Comparison of ENCODE assay signal across 15 cellular contexts in the genomic region with DNA sequence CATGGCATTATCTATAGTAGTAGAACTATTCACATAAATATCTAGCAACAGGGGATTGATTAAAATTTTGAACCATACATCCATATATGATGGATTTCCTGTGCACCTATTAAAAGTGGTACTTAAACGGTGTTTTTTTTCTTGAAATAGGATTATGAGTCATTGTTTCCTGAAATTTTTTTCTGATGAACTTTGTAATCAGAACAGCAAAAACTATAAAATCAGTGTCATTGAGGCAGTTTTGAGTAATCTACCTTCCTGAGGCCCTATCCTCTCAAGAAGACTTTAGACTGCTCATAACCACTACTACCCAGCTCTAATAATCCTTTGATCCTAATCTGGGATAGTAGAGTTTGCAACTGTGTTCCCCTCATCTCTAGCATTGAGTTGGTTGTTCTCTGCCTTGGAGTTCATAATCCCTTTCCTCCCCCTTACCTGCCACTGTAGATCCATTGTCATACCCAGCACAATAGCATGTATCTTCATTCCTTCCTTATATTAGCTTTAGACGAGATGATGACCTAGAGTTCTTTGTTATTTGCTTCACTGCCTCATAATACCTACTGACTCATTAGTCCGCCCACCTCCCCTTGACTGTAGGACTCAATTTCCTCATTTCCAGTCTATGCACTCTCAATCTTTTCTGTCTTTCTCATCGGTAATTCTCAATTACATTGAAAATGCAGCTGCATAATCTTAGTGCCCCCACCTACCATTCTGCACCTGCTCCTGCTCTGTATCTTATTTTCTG.
DNase-seq lines count a peak whose midpoint lies in the region; ATAC-seq and TF ChIP-seq lines count a peak whose summit lies in the region.
"Had no signal": no experiment of that assay in that cellular context is flagged by ENCODE, and none has a peak within 500 bp of the region (broad histone marks: within the 10 kb centered on the region; RNA-seq: fewer than 3 reads in every experiment).

No MANE protein-coding gene starts in this region.

- H3K27me3 ChIP-seq in ACC112 (ENCODE audit: insufficient read depth, low read length): no peaks in the 10 kb centered on the region
- H3K27me3 ChIP-seq: Peyer's patch had no signal

- peaks cover 0 to 3% of the 10 kb centered on the region in 2 donors for H3K36me3 Mint-ChIP-seq in activated T-cell treated with anti-CD3 and anti-CD28 coated beads, Interleukin-2, amount 50 U/mL, for 72 hours (ENCODE audit: insufficient read depth in 2 of 2)
- H3K36me3 Mint-ChIP-seq in chondrocyte (ENCODE audit: low read depth): no peaks in the 10 kb centered on the region

- peak; percentile 53 for ATAC-seq in GM19351 (IDR thresholded peaks at IDR 0.05; ENCODE audit: unreplicated experiment)
- peak; percentile 82 to 86 for ATAC-seq in activated T-cell treated with anti-CD3 and anti-CD28 coated beads, Interleukin-2, amount 50 U/mL, for 72 hours (replicated peaks in 1 of 2)

- peak in 1 of 2 donors; percentile 28 for DNase-seq in activated T-cell treated with anti-CD3 and anti-CD28 coated beads, Interleukin-2, amount 50 U/mL, for 72 hours
- DNase-seq in renal cortical epithelial cell (ENCODE audit: low read depth): peak; percentile 69
- DNase-seq in NCI-H510A treated with DMSO at 0.1 percent for 48 hours (lab: John Stamatoyannopoulos, UW): no peak
- no peak for DNase-seq in chondrocyte (ENCODE audit: low spot score)
- DNase-seq in NCI-H2029 (lab: John Stamatoyannopoulos, UW): no peak
- no peak for DNase-seq in NCI-H1105 (lab: John Stamatoyannopoulos, UW)
- DNase-seq: activated CD8-positive, alpha-beta memory T cell treated with anti-CD3 and anti-CD28 coated beads, Interleukin-2, amount 50 U/mL, for 4 hours; GDM1; hippocampal formation; NCI-H2171; Peyer's patch had no signal

- no peak overlapping the region for H2AFZ ChIP-seq in ACC112 (ENCODE audit: low read length, unreplicated experiment)

- no peak for TF ChIP-seq CTCF in chondrocyte (IDR thresholded peaks at IDR 0.05)

- H3K27ac Mint-ChIP-seq in activated T-cell treated with anti-CD3 and anti-CD28 coated beads, Interleukin-2, amount 50 U/mL, for 72 hours: no peak overlapping the region
- no peak overlapping the region for H3K27ac Mint-ChIP-seq in chondrocyte (ENCODE audit: unreplicated experiment)
- H3K27ac Mint-ChIP-seq: CD14-positive monocyte had no signal

- H3K4me3 ChIP-seq in ACC112 (ENCODE audit: low read depth, low read length): no peak overlapping the region
- H3K4me3 ChIP-seq: Peyer's patch had no signal

- no peaks in the 10 kb centered on the region for H3K9me3 Mint-ChIP-seq in activated T-cell treated with anti-CD3 and anti-CD28 coated beads, Interleukin-2, amount 50 U/mL, for 72 hours
- H3K9me3 Mint-ChIP-seq in chondrocyte (ENCODE audit: low read depth): no peaks in the 10 kb centered on the region
- H3K9me3 Mint-ChIP-seq: CD14-positive monocyte, neural crest cell had no signal

- H3K4me3 Mint-ChIP-seq in activated T-cell treated with anti-CD3 and anti-CD28 coated beads, Interleukin-2, amount 50 U/mL, for 72 hours: no peak overlapping the region
- H3K4me3 Mint-ChIP-seq in chondrocyte (ENCODE audit: unreplicated experiment): no peak overlapping the region
- H3K4me3 Mint-ChIP-seq: CD14-positive monocyte, neural crest cell had no signal

- peak overlapping the region; percentile 50 for H3K27ac ChIP-seq in ACC112 (ENCODE audit: low read depth, low read length)
- H3K27ac ChIP-seq: Peyer's patch had no signal

- peaks cover 23% of the 10 kb centered on the region for H3K79me2 ChIP-seq in ACC112 (ENCODE audit: control insufficient read depth, insufficient read depth, low read length, unreplicated experiment)

- no peaks in the 10 kb centered on the region for H3K27me3 Mint-ChIP-seq in activated T-cell treated with anti-CD3 and anti-CD28 coated beads, Interleukin-2, amount 50 U/mL, for 72 hours (ENCODE audit: low read depth)
- no peaks in the 10 kb centered on the region for H3K27me3 Mint-ChIP-seq in chondrocyte (ENCODE audit: low read depth)

- no peaks in the 10 kb centered on the region for H3K4me1 Mint-ChIP-seq in activated T-cell treated with anti-CD3 and anti-CD28 coated beads, Interleukin-2, amount 50 U/mL, for 72 hours (ENCODE audit: low read depth)
- peaks cover 36% of the 10 kb centered on the region for H3K4me1 Mint-ChIP-seq in chondrocyte (ENCODE audit: low read depth)

- H3K4me1 ChIP-seq in ACC112 (ENCODE audit: control insufficient read depth, insufficient read depth, low read length, unreplicated experiment): peaks cover 20% of the 10 kb centered on the region

- no peaks in the 10 kb centered on the region for H3K36me3 ChIP-seq in ACC112 (ENCODE audit: insufficient read depth, low read length)
- H3K36me3 ChIP-seq: Peyer's patch had no signal
